8 cellular contexts compared by ENCODE assay signal in the genomic region with DNA sequence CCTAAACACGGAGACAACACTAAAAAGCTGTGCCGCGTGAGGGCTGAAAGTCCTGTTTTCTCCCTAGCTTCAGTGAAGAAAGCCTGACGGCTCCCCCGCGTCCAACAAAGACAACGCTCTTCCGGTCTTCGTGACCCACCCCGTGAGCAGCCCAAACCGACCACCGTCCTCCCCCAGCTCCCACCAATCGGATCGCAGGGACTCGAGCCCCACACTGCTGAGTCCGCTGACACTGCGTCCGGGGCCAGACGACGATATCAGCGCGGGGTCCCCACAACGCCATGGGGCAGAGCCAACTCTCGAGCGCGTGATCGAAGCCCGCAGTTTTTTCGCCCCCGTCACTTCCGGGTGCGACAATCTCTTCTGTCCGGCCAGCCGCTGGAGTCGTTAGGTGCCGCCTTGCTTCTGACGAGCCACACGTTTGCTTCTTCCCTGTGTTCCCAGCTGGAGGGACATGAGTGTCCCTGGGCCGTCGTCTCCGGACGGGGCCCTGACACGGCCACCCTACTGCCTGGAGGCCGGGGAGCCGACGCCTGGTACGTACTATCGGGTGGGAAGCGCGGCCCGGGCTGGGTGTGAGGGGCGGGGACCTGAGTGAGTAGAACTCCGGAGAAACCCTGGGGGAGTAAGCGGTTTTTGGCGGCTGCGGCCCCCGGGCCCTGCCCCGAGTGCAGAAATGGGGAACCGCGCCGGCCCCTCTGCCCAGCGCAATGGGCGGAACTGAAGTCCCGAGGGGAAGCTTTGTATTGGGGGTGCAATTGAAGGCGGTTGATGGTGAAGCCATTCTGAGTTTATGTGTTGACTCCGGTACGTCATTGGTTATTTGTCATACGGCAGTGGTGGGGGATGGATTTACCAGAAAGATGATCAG. TPM values are rescaled to one million over a fixed set of nuclear protein-coding genes. Genes with fewer than 3 reads are reported as not detected.
A peak's percentile ranks its signal among the peaks of the same experiment; 100 is the strongest.
DNase-seq lines count a peak whose midpoint lies in the region; ATAC-seq, FAIRE-seq and TF ChIP-seq lines count a peak whose summit lies in the region.

A gene with protein sequence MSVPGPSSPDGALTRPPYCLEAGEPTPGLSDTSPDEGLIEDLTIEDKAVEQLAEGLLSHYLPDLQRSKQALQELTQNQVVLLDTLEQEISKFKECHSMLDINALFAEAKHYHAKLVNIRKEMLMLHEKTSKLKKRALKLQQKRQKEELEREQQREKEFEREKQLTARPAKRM (plus strand): TSS at position 390 of the 871 bp plus-strand sequence. CDS start 65 bp downstream, at position 455.

- peaks cover 27% of the 10 kb centered on the region for H3K4me1 Mint-ChIP-seq in central memory CD8-positive, alpha-beta T cell

- no peaks in the 10 kb centered on the region for H3K27me3 Mint-ChIP-seq in central memory CD8-positive, alpha-beta T cell

- peak within 1 kb of the TSS; percentile 88 for H3K4me3 ChIP-seq in AG04450 (ENCODE audit: low read depth, low read length)

- TF ChIP-seq CTCF in AG04450 (IDR thresholded peaks at IDR 0.05; ENCODE audit: low read depth, low read length): no peak

- H3K27ac ChIP-seq in AG04450 (ENCODE audit: low read depth, low read length): peak within 1 kb of the TSS; percentile 100

- peak within 1 kb of the TSS; percentile 98 for H3K4me3 Mint-ChIP-seq in central memory CD8-positive, alpha-beta T cell

- POLR2A ChIA-PET in AG04450 (lab: Yijun Ruan, JAX): interaction anchor here (0.5 to 2.2 kb wide), 8 partner anchors 37 to 185 kb away, joined by 3 to 7 read pairs (median 4); a partner anchor contains a TSS

- ATAC-seq in GM18873 (IDR thresholded peaks at IDR 0.05; ENCODE audit: low FRiP score, unreplicated experiment): peak; percentile 65
- peak; percentile 75 for ATAC-seq in HG03139 (IDR thresholded peaks at IDR 0.05; ENCODE audit: unreplicated experiment)
- ATAC-seq in central memory CD8-positive, alpha-beta T cell (replicated peaks; ENCODE audit: extremely low read depth, poor library complexity, severe bottlenecking): peak; percentile 85

- DNase-seq in AG04450 (ENCODE audit: low read depth, low spot score): peak; percentile 74
- DNase-seq in NCI-H226: peak; percentile 82
- DNase-seq in activated CD4-positive, CD25-positive, alpha-beta regulatory T cell treated with anti-CD3 and anti-CD28 coated beads, Interleukin-2, amount 50 U/mL, for 16 hours (ENCODE audit: low read depth, low spot score): peak; percentile 74
- DNase-seq in central memory CD8-positive, alpha-beta T cell (ENCODE audit: low spot score in 2 of 2): peak; percentile 88 to 89
- peak; percentile 80 for DNase-seq in stimulated activated CD4-positive, alpha-beta T cell treated with anti-CD3 and anti-CD28 coated beads, Interleukin-12 subunit alpha, Interleukin-12 subunit beta, amount 100 ng/mL, for 4 hours

- H3K27ac Mint-ChIP-seq in central memory CD8-positive, alpha-beta T cell (ENCODE audit: low read depth): peak within 1 kb of the TSS; percentile 99

- H3K9me3 Mint-ChIP-seq in central memory CD8-positive, alpha-beta T cell: no peaks in the 10 kb centered on the region

- H3K9me3 ChIP-seq in AG04450 (ENCODE audit: control insufficient read depth, insufficient read depth, low read length): peaks cover 4% of the 10 kb centered on the region; the same call in 1 of the 2 replicates

- peak; percentile 36 for FAIRE-seq in islet of Langerhans (lab: Jason Lieb, UNC)

- H3K27me3 ChIP-seq in AG04450 (ENCODE audit: control insufficient read depth, insufficient read depth, low read length): no peaks in the 10 kb centered on the region

- CTCF ChIA-PET in AG04450 (lab: Charles Lee): interaction anchor here (0.5 to 5.5 kb wide), 10 partner anchors 13 to 1559 kb away, joined by 3 to 56 read pairs (median 6); no protein-coding TSS in a partner anchor

- H3K36me3 Mint-ChIP-seq in central memory CD8-positive, alpha-beta T cell (ENCODE audit: insufficient read depth): peaks cover 14% of the 10 kb centered on the region

RNA-seq across cellular contexts. Expression of the gene that starts here (rescaled TPM):
- polyA plus RNA-seq in AG04450 (2011; rRNA removed): 29.9 and 39.0 TPM in 2 replicates
- polyA minus RNA-seq in AG04450 (2011; rRNA and poly(A)+ RNA removed): 10.2 and 31.0 TPM in 2 replicates

Comparison
In these comparisons a context has a peak if more than half of its experiments do, and no peak if none do; other contexts are left out.
1. Peak in every context shown above with its lines: DNase-seq, ATAC-seq, H3K4me3 ChIP-seq and H3K27ac ChIP-seq.